13 cellular contexts compared by ENCODE assay signal in the genomic region with DNA sequence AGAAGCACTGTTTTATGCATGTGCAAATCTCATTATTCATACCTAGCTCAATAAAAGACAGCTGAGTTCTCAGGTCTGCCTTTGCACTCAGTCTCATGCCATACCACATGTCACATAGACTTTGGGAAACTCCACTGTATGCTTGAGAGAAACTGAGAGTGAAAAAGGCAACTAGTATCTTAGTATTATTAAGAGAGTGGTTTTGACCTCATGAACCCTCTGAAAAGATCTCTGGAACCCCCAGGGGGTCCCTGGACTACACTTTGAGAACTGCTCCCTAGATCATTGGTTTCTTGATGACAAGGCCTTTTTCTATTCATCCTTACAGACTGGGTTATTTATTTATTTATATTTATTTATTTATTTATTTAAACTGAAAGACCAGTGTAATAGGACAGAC. TPM values are rescaled to one million over a fixed set of nuclear protein-coding genes. Genes with fewer than 3 reads are reported as not detected.
DNase-seq lines count a peak whose midpoint lies in the region; ATAC-seq and TF ChIP-seq lines count a peak whose summit lies in the region.
"Had no signal": no experiment of that assay in that cellular context is flagged by ENCODE, and none has a peak within 500 bp of the region (broad histone marks: within the 10 kb centered on the region; RNA-seq: fewer than 3 reads in every experiment).

No MANE protein-coding gene starts in this region.

- ATAC-seq in GM18873 (IDR thresholded peaks at IDR 0.05; ENCODE audit: low FRiP score, unreplicated experiment) (peak; percentile 40), HG02610 (IDR thresholded peaks at IDR 0.05; ENCODE audit: unreplicated experiment) (peak; percentile 47), HG03460 (IDR thresholded peaks at IDR 0.05; ENCODE audit: unreplicated experiment) (peak; percentile 43), gastroesophageal sphincter (no peak)

- no peak overlapping the region; a peak in 3 of 22 replicates for H3K9ac ChIP-seq in BLaER1 treated with 17β-estradiol and CSF1 and Interleukin-3, amounts not matched to agents 10 nM and 100 nM
- no peak overlapping the region for H3K9ac ChIP-seq in mesenchymal stem cell (ENCODE audit: low read length)

- no peak overlapping the region for H3K23ac ChIP-seq in mesenchymal stem cell (ENCODE audit: low read length in 2 of 2)

- H2BK120ac ChIP-seq in mesenchymal stem cell (ENCODE audit: low read depth, low read length), result no peak overlapping the region

- H3K27ac Mint-ChIP-seq in CD8-positive, alpha-beta memory T cell, result no peak overlapping the region

- TF ChIP-seq POLR2A in gastroesophageal sphincter (IDR thresholded peaks at IDR 0.05), result no peak

- no peak overlapping the region for H3K14ac ChIP-seq in mesenchymal stem cell (ENCODE audit: low read length in 2 of 2)

- H3K27me3 Mint-ChIP-seq in CD8-positive, alpha-beta memory T cell, result peaks cover 4 to 15% of the 10 kb centered on the region in 2 donors
- H3K27me3 Mint-ChIP-seq: activated naive CD4-positive, alpha-beta T cell treated with anti-CD3 and anti-CD28 coated beads, Interleukin-2, amount 50 U/mL, for 24 hours had no signal

- H3K4me1 ChIP-seq in BLaER1 treated with 17β-estradiol and CSF1 and Interleukin-3, amounts not matched to agents 10 nM and 100 nM, result peaks cover 41 to 69% (median 57%) of the 10 kb centered on the region in 10 experiments
- H3K4me1 ChIP-seq in gastroesophageal sphincter (no peaks in the 10 kb centered on the region), mesenchymal stem cell (ENCODE audit: control insufficient read depth, insufficient read depth, low read depth, low read length) (peaks cover 12% of the 10 kb centered on the region)
- no peaks in the 10 kb centered on the region for H3K4me1 ChIP-seq in CD8-positive, alpha-beta memory T cell (ENCODE audit: insufficient read depth, low read length)

- H4K8ac ChIP-seq in mesenchymal stem cell (ENCODE audit: low read length), result no peak overlapping the region

- H4K20me1 ChIP-seq in BLaER1 treated with 17β-estradiol and CSF1 and Interleukin-3, amounts not matched to agents 10 nM and 100 nM, result no peaks in the 10 kb centered on the region

- no peak overlapping the region for H4K91ac ChIP-seq in mesenchymal stem cell (ENCODE audit: low read length)

- H3K27ac ChIP-seq in BLaER1 treated with 17β-estradiol and CSF1 and Interleukin-3, amounts not matched to agents 10 nM and 100 nM, result peak overlapping the region in 9 of 11 experiments; percentile 81 to 90 (median 87); a peak in 18 of 22 replicates
- H3K27ac ChIP-seq in gastroesophageal sphincter (no peak overlapping the region), mesenchymal stem cell (ENCODE audit: low read length, poor library complexity, severe bottlenecking) (no peak overlapping the region)
- H3K27ac ChIP-seq in CD8-positive, alpha-beta memory T cell (ENCODE audit: low read depth, low read length), result no peak overlapping the region

- TF ChIP-seq EP300 in gastroesophageal sphincter (IDR thresholded peaks at IDR 0.05), result no peak

- no peaks in the 10 kb centered on the region for H3K79me1 ChIP-seq in mesenchymal stem cell (replicated peaks; ENCODE audit: low read length, poor library complexity, severe bottlenecking)

- no peak overlapping the region for H3K4me3 ChIP-seq in BLaER1 treated with 17β-estradiol and CSF1 and Interleukin-3, amounts not matched to agents 10 nM and 100 nM
- no peak overlapping the region for H3K4me3 ChIP-seq in gastroesophageal sphincter
- H3K4me3 ChIP-seq in CD8-positive, alpha-beta memory T cell (ENCODE audit: low read length), result no peak overlapping the region
- no peak overlapping the region for H3K4me3 ChIP-seq in mesenchymal stem cell (ENCODE audit: insufficient read depth in 1 of 2, low read depth in 1 of 2, low read length in 2 of 2)

- no peak overlapping the region for H2AK5ac ChIP-seq in mesenchymal stem cell (ENCODE audit: low read length, severe bottlenecking)

- no peak overlapping the region for H2BK5ac ChIP-seq in mesenchymal stem cell (ENCODE audit: low read depth, low read length, poor library complexity, severe bottlenecking)

- H2AFZ ChIP-seq in mesenchymal stem cell (ENCODE audit: low read depth, low read length), result no peak overlapping the region

- no peak overlapping the region for H3K4ac ChIP-seq in mesenchymal stem cell (ENCODE audit: low read depth in 1 of 2, low read length in 2 of 2)

- no peak overlapping the region for H2BK12ac ChIP-seq in mesenchymal stem cell (ENCODE audit: low read length in 2 of 2)

- peak overlapping the region in 6 of 11 experiments; percentile 26 to 88 (median 81); a peak in 9 of 22 replicates for H3K4me2 ChIP-seq in BLaER1 treated with 17β-estradiol and CSF1 and Interleukin-3, amounts not matched to agents 10 nM and 100 nM
- H3K4me2 ChIP-seq in mesenchymal stem cell (ENCODE audit: low read length, poor library complexity, severe bottlenecking), result no peak overlapping the region

- H3K4me3 Mint-ChIP-seq in CD8-positive, alpha-beta memory T cell, result no peak overlapping the region
- H3K4me3 Mint-ChIP-seq: activated naive CD4-positive, alpha-beta T cell treated with anti-CD3 and anti-CD28 coated beads, Interleukin-2, amount 50 U/mL, for 24 hours had no signal

- POLR2A ChIA-PET in CD8-positive, alpha-beta memory T cell (lab: Charles Lee), result no interaction called here

- no peak for TF ChIP-seq CTCF in gastroesophageal sphincter (IDR thresholded peaks at IDR 0.05)

- no peak for DNase-seq in CD8-positive, alpha-beta memory T cell
- DNase-seq in mesenchymal stem cell, result no peak
- DNase-seq in NCI-H345 (lab: John Stamatoyannopoulos, UW), result no peak
- DNase-seq: dermis blood vessel endothelial cell, NCI-H146 had no signal

- peaks cover 7 to 23% (median 12%) of the 10 kb centered on the region in 3 donors for H3K4me1 Mint-ChIP-seq in CD8-positive, alpha-beta memory T cell

- H2BK15ac ChIP-seq in mesenchymal stem cell (ENCODE audit: low read depth, poor library complexity, severe bottlenecking), result no peak overlapping the region

- H3K9me3 ChIP-seq in BLaER1 treated with 17β-estradiol and CSF1 and Interleukin-3, amounts not matched to agents 10 nM and 100 nM (replicated peaks in 1 of 11), result peaks cover 0 to 11% (median 4%) of the 10 kb centered on the region in 11 experiments; a peak in 3 of 22 replicates
- H3K9me3 ChIP-seq in gastroesophageal sphincter, result no peaks in the 10 kb centered on the region
- H3K9me3 ChIP-seq in CD8-positive, alpha-beta memory T cell (ENCODE audit: low read length), result no peaks in the 10 kb centered on the region
- H3K9me3 ChIP-seq in mesenchymal stem cell (ENCODE audit: control insufficient read depth, low read length), result no peaks in the 10 kb centered on the region

- H3K36me3 ChIP-seq in BLaER1 treated with 17β-estradiol and CSF1 and Interleukin-3, amounts not matched to agents 10 nM and 100 nM, result no peaks in the 10 kb centered on the region
- no peaks in the 10 kb centered on the region for H3K36me3 ChIP-seq in gastroesophageal sphincter
- H3K36me3 ChIP-seq in CD8-positive, alpha-beta memory T cell (ENCODE audit: insufficient read depth, low read length), result no peaks in the 10 kb centered on the region
- no peaks in the 10 kb centered on the region for H3K36me3 ChIP-seq in mesenchymal stem cell (ENCODE audit: control insufficient read depth in 1 of 2, insufficient read depth in 2 of 2, low read depth in 1 of 2, low read length in 2 of 2)

- H3K27me3 ChIP-seq in BLaER1 treated with 17β-estradiol and CSF1 and Interleukin-3, amounts not matched to agents 10 nM and 100 nM, result no peaks in the 10 kb centered on the region
- H3K27me3 ChIP-seq in gastroesophageal sphincter (no peaks in the 10 kb centered on the region), mesenchymal stem cell (ENCODE audit: control insufficient read depth in 1 of 2, insufficient read depth in 1 of 2, low read length in 2 of 2) (peaks cover 0 to 16% of the 10 kb centered on the region in 2 experiments)
- no peaks in the 10 kb centered on the region for H3K27me3 ChIP-seq in CD8-positive, alpha-beta memory T cell (ENCODE audit: insufficient read depth, low read length, poor library complexity, severe bottlenecking)

- H3K18ac ChIP-seq in mesenchymal stem cell (ENCODE audit: low read depth in 1 of 2, low read length in 2 of 2), result no peak overlapping the region

- CTCF ChIA-PET in CD8-positive, alpha-beta memory T cell (lab: Charles Lee), result no interaction called here

- no peaks in the 10 kb centered on the region for H3K36me3 Mint-ChIP-seq in CD8-positive, alpha-beta memory T cell
- H3K36me3 Mint-ChIP-seq: activated naive CD4-positive, alpha-beta T cell treated with anti-CD3 and anti-CD28 coated beads, Interleukin-2, amount 50 U/mL, for 24 hours had no signal

- no peaks in the 10 kb centered on the region for H3K9me3 Mint-ChIP-seq in CD8-positive, alpha-beta memory T cell
- H3K9me3 Mint-ChIP-seq: activated naive CD4-positive, alpha-beta T cell treated with anti-CD3 and anti-CD28 coated beads, Interleukin-2, amount 50 U/mL, for 24 hours had no signal

RNA-seq across cellular contexts. Expression of a gene that starts 3.7 kb away (rescaled TPM):
- total RNA-seq in gastroesophageal sphincter, result 1 to 10 TPM; 3.5 to 6.8 (median 5.0) TPM
- total RNA-seq in CD8-positive, alpha-beta memory T cell, result not detected
- polyA plus RNA-seq in CD8-positive, alpha-beta memory T cell, result not detected
- polyA plus RNA-seq in mesenchymal stem cell (2013, experiment 1 of 2), result not detected
- not detected for polyA plus RNA-seq in mesenchymal stem cell (2013, experiment 2 of 2)
- total RNA-seq: dermis blood vessel endothelial cell, mononuclear cell had no signal
- polyA plus RNA-seq: right cardiac atrium had no signal

RNA-seq across cellular contexts. Expression of a gene that starts 25.6 kb away (rescaled TPM):
- total RNA-seq in gastroesophageal sphincter, result not detected
- total RNA-seq in CD8-positive, alpha-beta memory T cell, result not detected
- polyA plus RNA-seq in CD8-positive, alpha-beta memory T cell, result not detected
- not detected for polyA plus RNA-seq in mesenchymal stem cell (2013, experiment 1 of 2)
- polyA plus RNA-seq in mesenchymal stem cell (2013, experiment 2 of 2), result not detected
- total RNA-seq: dermis blood vessel endothelial cell, mononuclear cell had no signal
- polyA plus RNA-seq: right cardiac atrium had no signal

RNA-seq across cellular contexts. Expression of a gene that starts 46.1 kb away (rescaled TPM):
- 1 to 10 TPM in 3 of 4 donors, under 1 TPM in 1; 0.78 to 2.4 (median 2.0) TPM for total RNA-seq in gastroesophageal sphincter
- total RNA-seq in CD8-positive, alpha-beta memory T cell, result under 1 TPM; 0.29 to 0.48 TPM
- not detected for polyA plus RNA-seq in CD8-positive, alpha-beta memory T cell
- 2.5 TPM for polyA plus RNA-seq in mesenchymal stem cell (2013, experiment 1 of 2)
- 2.5 TPM for polyA plus RNA-seq in mesenchymal stem cell (2013, experiment 2 of 2)
- total RNA-seq: dermis blood vessel endothelial cell had no signal

Comparison
In these comparisons a context has a peak if more than half of its experiments do, and no peak if none do; other contexts are left out.
1. H3K27ac ChIP-seq: peak in BLaER1 treated with 17β-estradiol and CSF1 and Interleukin-3, amounts not matched to agents 10 nM and 100 nM (9 of 11); none in gastroesophageal sphincter (0 of 4), CD8-positive, alpha-beta memory T cell (single experiment) and mesenchymal stem cell (single experiment).
2. RNA of a gene that starts 3.7 kb away (total RNA-seq): 3.5 to 6.8 TPM in gastroesophageal sphincter; not detected in CD8-positive, alpha-beta memory T cell; every median in the first group is over 4 times any median in the second.